In genomic region chr9:90641868-90642558, GRCh38 we compare ENCODE assay signal across 1 cellular context.
TF ChIP-seq lines count a peak whose summit lies in the region.

No MANE protein-coding gene starts in this region.

TF ChIP-seq in GM23338, 12 proteins besides CTCF, POLR2A, EP300 and RAD21 (continued from another document):
- no peak for TF ChIP-seq ZNF462 (CRISPR knock-in tag; IDR thresholded peaks at IDR 0.05)
- TF ChIP-seq ZNF114 (CRISPR knock-in tag; IDR thresholded peaks at IDR 0.05) = no peak
